25 cellular contexts compared by ENCODE assay signal in genomic region chr19:21422244-21422643, GRCh38.
"Had no signal": no experiment of that assay in that cellular context is flagged by ENCODE, and none has a peak within 500 bp of the region (broad histone marks: within the 10 kb centered on the region; RNA-seq: fewer than 3 reads in every experiment).

No MANE protein-coding gene starts in this region.

- H3K27ac Mint-ChIP-seq: immature natural killer cell; naive thymus-derived CD4-positive, alpha-beta T cell; natural killer cell treated with Interleukin-12 subunit alpha and Interleukin-12 subunit beta and Interleukin-15 and Interleukin-18, amount 100 ng/mL, for 72 hours; stimulated activated naive B cell treated with anti-CD40 and anti-IgM and Interleukin-4, amounts not matched to agents 10 μg/mL and 1 μg/mL and 100 μg/mL, for 72 hours had no signal

- H3K27ac ChIP-seq: left lung, ovary, right atrium auricular region, skin epidermis, stomach, suprapubic skin, tibial nerve, upper lobe of left lung, vagina had no signal

- H3K4me1 ChIP-seq: left lung, right atrium auricular region, stomach, suprapubic skin, tibial nerve, upper lobe of left lung, vagina had no signal

- H3K4me3 ChIP-seq: left lung, lung, mucosa of descending colon, ovary, right atrium auricular region, skin epidermis, stomach, suprapubic skin, tibial nerve, upper lobe of left lung, vagina had no signal

- H3K27me3 ChIP-seq: left lung, ovary, right atrium auricular region, stomach, suprapubic skin, tibial nerve, upper lobe of left lung, vagina had no signal

- H3K4me1 Mint-ChIP-seq: naive thymus-derived CD4-positive, alpha-beta T cell; stimulated activated naive B cell treated with anti-CD40 and anti-IgM and Interleukin-4, amounts not matched to agents 10 μg/mL and 1 μg/mL and 100 μg/mL, for 72 hours had no signal

- H3K4me3 Mint-ChIP-seq: naive thymus-derived CD4-positive, alpha-beta T cell; natural killer cell treated with Interleukin-12 subunit alpha and Interleukin-12 subunit beta and Interleukin-15 and Interleukin-18, amount 100 ng/mL, for 72 hours; stimulated activated naive B cell treated with anti-CD40 and anti-IgM and Interleukin-4, amounts not matched to agents 10 μg/mL and 1 μg/mL and 100 μg/mL, for 72 hours had no signal

- DNase-seq: hypothalamus; immature natural killer cell; kidney; left colon; left lung; midbrain; mucosa of descending colon; naive thymus-derived CD4-positive, alpha-beta T cell; ovary; stimulated activated CD4-positive, alpha-beta T cell treated with anti-CD3 and anti-CD28 coated beads, Interleukin-12 subunit alpha, Interleukin-12 subunit beta, amount 100 ng/mL, for 4 hours; stimulated activated CD4-positive, alpha-beta T cell treated with anti-CD3 and anti-CD28 coated beads, Interleukin-15, amount 100 ng/mL, for 24 hours; stimulated activated CD4-positive, alpha-beta T cell treated with anti-CD3 and anti-CD28 coated beads, Interleukin-2, amount 100 ng/mL, for 24 hours; stimulated activated CD4-positive, alpha-beta T cell treated with anti-CD3 and anti-CD28 coated beads, Interleukin-4, amount 100 ng/mL, for 1 hour; stimulated activated naive B cell treated with anti-CD40 and anti-IgM and Interleukin-4, amounts not matched to agents 10 μg/mL and 1 μg/mL and 100 μg/mL, for 72 hours; stimulated activated naive CD8-positive, alpha-beta T cell treated with anti-CD3 and anti-CD28 coated beads, Interleukin-15, Interleukin-2, amounts not matched to agents 100 U/mL and 50 U/mL, for 24 hours; stomach; upper lobe of left lung had no signal

- H3K27me3 Mint-ChIP-seq: naive thymus-derived CD4-positive, alpha-beta T cell; natural killer cell treated with Interleukin-12 subunit alpha and Interleukin-12 subunit beta and Interleukin-15 and Interleukin-18, amount 100 ng/mL, for 72 hours; progenitor cell of endocrine pancreas; stimulated activated naive B cell treated with anti-CD40 and anti-IgM and Interleukin-4, amounts not matched to agents 10 μg/mL and 1 μg/mL and 100 μg/mL, for 72 hours had no signal

- H3K36me3 ChIP-seq: ovary had no signal
